Comparison of ENCODE assay signal across 22 cellular contexts in genomic region chr15:82058517-82059204, GRCh38. TPM values are rescaled to one million over a fixed set of nuclear protein-coding genes. Genes with fewer than 3 reads are reported as not detected.
A peak's percentile ranks its signal among the peaks of the same experiment; 100 is the strongest.
DNase-seq lines count a peak whose midpoint lies in the region; ATAC-seq, FAIRE-seq and TF ChIP-seq lines count a peak whose summit lies in the region.
"Had no signal": no experiment of that assay in that cellular context is flagged by ENCODE, and none has a peak within 500 bp of the region (broad histone marks: within the 10 kb centered on the region; RNA-seq: fewer than 3 reads in every experiment).

No MANE protein-coding gene starts in this region.

- no peaks in the 10 kb centered on the region for H3K36me3 ChIP-seq in BLaER1
- no peaks in the 10 kb centered on the region for H3K36me3 ChIP-seq in HEK293 (ENCODE audit: control insufficient read depth in 2 of 2, insufficient read depth in 1 of 2, low read length in 2 of 2)
- no peaks in the 10 kb centered on the region for H3K36me3 ChIP-seq in H1 (ENCODE audit: control insufficient read depth in 2 of 4, insufficient read depth in 4 of 4, low read length in 3 of 4)
- H3K36me3 ChIP-seq: Peyer's patch had no signal

- H3K4me1 ChIP-seq in BLaER1 (peaks cover 27% of the 10 kb centered on the region), HEK293 (ENCODE audit: control insufficient read depth, insufficient read depth, low read length) (peaks cover 7% of the 10 kb centered on the region), H1 (replicated peaks in 1 of 4; ENCODE audit: control insufficient read depth in 3 of 4, insufficient read depth in 4 of 4, low read length in 3 of 4) (peaks cover 2 to 14% (median 12%) of the 10 kb centered on the region in 4 experiments; a peak in 6 of 7 replicates)
- H3K4me1 ChIP-seq: Peyer's patch had no signal

- H3K79me2 ChIP-seq in H1 (ENCODE audit: control insufficient read depth in 1 of 2, insufficient read depth in 2 of 2, low read length in 2 of 2): no peaks in the 10 kb centered on the region

- no peaks in the 10 kb centered on the region for H3K79me1 ChIP-seq in H1 (ENCODE audit: low read depth, low read length)

- H4K20me1 ChIP-seq in BLaER1 (no peaks in the 10 kb centered on the region), H1 (replicated peaks in 1 of 2; ENCODE audit: control insufficient read depth in 1 of 2, insufficient read depth in 2 of 2, low read length in 2 of 2) (no peaks in the 10 kb centered on the region)

- H2AFZ ChIP-seq in H1 (ENCODE audit: low read length): no peak overlapping the region; the same call in 1 of the 2 replicates

- H3K56ac ChIP-seq in H1 (replicated peaks; ENCODE audit: insufficient read length, low read depth, low read length): no peak overlapping the region

- H3K4ac ChIP-seq in H1 (replicated peaks; ENCODE audit: insufficient read length, low read depth, low read length): no peak overlapping the region

- no peak overlapping the region for H3K4me3 ChIP-seq in BLaER1
- no peak overlapping the region for H3K4me3 ChIP-seq in HEK293 (ENCODE audit: low read depth, low read length)
- peak overlapping the region in 3 of 4 experiments; percentile 31 to 63 (median 40); a peak in 5 of 8 replicates for H3K4me3 ChIP-seq in H1 (ENCODE audit: extremely low read depth in 1 of 4, insufficient read depth in 2 of 4, low read depth in 3 of 4, low read length in 4 of 4)
- H3K4me3 ChIP-seq: Peyer's patch, SK-N-MC had no signal

- 0 to 33% methylated on average over 1 of the region's 2 CpGs for WGBS in H1 (ENCODE audit: extremely low coverage in 1 of 2, insufficient coverage in 1 of 2, insufficient read length in 1 of 2, insufficient replicate concordance in 2 of 2, low coverage in 1 of 2, low lambda C conversion rate in 2 of 2, missing lambda C conversion rate in 1 of 2), 2 experiments

- CTCF ChIA-PET in HEK293 (lab: Yijun Ruan, JAX): no interaction called here
- CTCF ChIA-PET in H1 (lab: Charles Lee; ENCODE audit: partially characterized antibody): interaction anchor here (0.6 to 1.9 kb wide), 5 partner anchors 10 to 937 kb away, joined by 3 to 7 read pairs (median 3); no protein-coding TSS in a partner anchor

- H3K9me3 ChIP-seq in BLaER1: no peaks in the 10 kb centered on the region
- H3K9me3 ChIP-seq in HEK293 (ENCODE audit: control insufficient read depth, insufficient read depth, low read depth, low read length): no peaks in the 10 kb centered on the region
- H3K9me3 ChIP-seq in H1 (ENCODE audit: insufficient read depth in 2 of 2, low read depth in 1 of 2, low read length in 1 of 2): no peaks in the 10 kb centered on the region
- H3K9me3 ChIP-seq: Peyer's patch had no signal

- H2BK15ac ChIP-seq in H1 (ENCODE audit: low read length): no peak overlapping the region

- H3K27ac ChIP-seq in BLaER1 (no peak overlapping the region), HEK293 (ENCODE audit: extremely low read depth, low read depth, low read length) (no peak overlapping the region), H1 (ENCODE audit: low read depth, low read length) (no peak overlapping the region)
- H3K27ac ChIP-seq: Peyer's patch, SK-N-MC had no signal

- no peak overlapping the region for H2BK5ac ChIP-seq in H1 (ENCODE audit: low read depth, low read length)

- H3K23ac ChIP-seq in H1 (ENCODE audit: insufficient read length): no peak overlapping the region

- TF ChIP-seq POLR2A in H1 (IDR thresholded peaks at IDR 0.05; ENCODE audit: control extremely low read depth in 1 of 2, low read depth in 2 of 2, low read length in 2 of 2): no peak

- no peak for TF ChIP-seq RAD21 in H1 (IDR thresholded peaks at IDR 0.05 in 1 of 2, conservative IDR thresholded peaks at IDR 0.05 in 1 of 2; ENCODE audit: low read depth in 2 of 2, low read length in 2 of 2)

- DNase-seq in H1 (ENCODE audit: low read depth in 1 of 2, low spot score in 2 of 2) (no peak), left kidney (ENCODE audit: low read depth, low spot score) (peak; percentile 27), GM20000 (ENCODE audit: low spot score) (no peak), urothelium cell line (ENCODE audit: low spot score) (no peak), NCI-H2196 (lab: John Stamatoyannopoulos, UW; ENCODE audit: unreplicated experiment) (no peak)
- DNase-seq: DND-41, GF-D8, NCI-H1105, NCI-H1694 treated with DMSO at 0.1 percent for 48 hours, NCI-H2107, NCI-H226, NCI-H524 treated with DMSO at 0.1 percent for 48 hours, Peyer's patch, Right ventricle myocardium superior had no signal

- no peak for TF ChIP-seq EP300 in H1 (IDR thresholded peaks at IDR 0.05; ENCODE audit: borderline replicate concordance in 1 of 2, low read depth in 2 of 2, low read length in 2 of 2)

- no peak overlapping the region for H4K5ac ChIP-seq in H1 (ENCODE audit: insufficient read length, low read depth, low read length)

- H3K9ac ChIP-seq in BLaER1: no peak overlapping the region
- 0 out of 7 replicates have a peak overlapping the region, but pooled peaks of 1 of the 4 experiments have one; percentile 37 for H3K9ac ChIP-seq in H1 (replicated peaks in 1 of 4; ENCODE audit: extremely low read depth in 1 of 4, low read depth in 3 of 4, low read length in 3 of 4)

- H4K8ac ChIP-seq in H1 (ENCODE audit: extremely low read depth, insufficient read depth, low read length): no peak overlapping the region

- no peak for ATAC-seq in GM19463 (IDR thresholded peaks at IDR 0.05; ENCODE audit: unreplicated experiment)

- H2BK20ac ChIP-seq in H1 (ENCODE audit: low read length): peak overlapping the region; percentile 40

- no peak overlapping the region for H4K91ac ChIP-seq in H1 (replicated peaks; ENCODE audit: insufficient read length, low read length)

- H2AK5ac ChIP-seq in H1 (ENCODE audit: low read depth, low read length): no peak overlapping the region

- POLR2A ChIA-PET in HEK293 (lab: Yijun Ruan, JAX) (no interaction called here), H1 (lab: Charles Lee; ENCODE audit: partially characterized antibody) (interaction anchor here (1.1 to 3.8 kb wide), 2 partner anchors 10 to 13 kb away, joined by 7 to 19 read pairs; partner anchors contain the start of gene MEX3B)

- TF ChIP-seq CTCF in HEK293 (tag by site-specific recombination; IDR thresholded peaks at IDR 0.05): no peak
- TF ChIP-seq CTCF in H1 (IDR thresholded peaks at IDR 0.05; ENCODE audit: control extremely low read depth in 1 of 3, insufficient read depth in 1 of 3, low read depth in 1 of 3, low read length in 3 of 3): no peak
- no peak for TF ChIP-seq CTCF in GM20000 (IDR thresholded peaks at IDR 0.05; ENCODE audit: extremely low read depth, missing control alignments)

- peak overlapping the region; percentile 78; the same call in 1 of the 2 replicates for H2BK12ac ChIP-seq in H1 (ENCODE audit: low read depth, low read length)

- no peak overlapping the region for H3K14ac ChIP-seq in H1 (ENCODE audit: insufficient read length)

- H3K18ac ChIP-seq in H1 (ENCODE audit: extremely low read depth, low read length): 0 out of 2 replicates have a peak overlapping the region, but pooled peaks have one; percentile 49

- peaks cover 16% of the 10 kb centered on the region; the same call in 1 of the 2 replicates for H3K23me2 ChIP-seq in H1 (ENCODE audit: low read depth, low read length)

- H3K4me2 ChIP-seq in BLaER1 (peak overlapping the region; percentile 42), H1 (ENCODE audit: insufficient read depth in 1 of 2, low read depth in 2 of 2, low read length in 2 of 2) (peak overlapping the region; percentile 94 to 97)

- H2BK120ac ChIP-seq in H1 (replicated peaks; ENCODE audit: low read depth, low read length): no peak overlapping the region

- FAIRE-seq in H1 (lab: Jason Lieb, UNC): no peak
- FAIRE-seq in urothelium cell line (lab: Jason Lieb, UNC): no peak
- FAIRE-seq: A204.1, GM12891, GM18507 had no signal

- H3K27me3 ChIP-seq in BLaER1 (no peaks in the 10 kb centered on the region), H1 (replicated peaks in 1 of 4; ENCODE audit: control insufficient read depth in 3 of 4, extremely low read depth in 1 of 4, insufficient read depth in 3 of 4, low read length in 3 of 4) (peaks cover 3 to 35% (median 25%) of the 10 kb centered on the region in 4 experiments)

TF ChIP-seq in HEK293, 187 proteins besides CTCF, POLR2A, EP300 and RAD21 (continues in another document):
- TF ChIP-seq ZNF398 (tag by site-specific recombination; IDR thresholded peaks at IDR 0.05): peak; percentile 89

TF ChIP-seq in H1, 55 proteins besides CTCF, POLR2A, EP300 and RAD21:
- TF ChIP-seq GTF2F1 (IDR thresholded peaks at IDR 0.05; ENCODE audit: borderline replicate concordance, low read depth, low read length): no peak
- peak; percentile 50; the same call in 1 of the 2 replicates for TF ChIP-seq SUZ12 (IDR thresholded peaks at IDR 0.05; ENCODE audit: low read length)
- no peak for TF ChIP-seq RNF2 (IDR thresholded peaks at IDR 0.05; ENCODE audit: borderline replicate concordance, low read depth, low read length, missing control alignments, poor library complexity, severe bottlenecking)
- TF ChIP-seq EGR1 (IDR thresholded peaks at IDR 0.05; ENCODE audit: borderline replicate concordance, low read depth, low read length): no peak
TF ChIP-seq in H1: peak in this region for 1.

RNA-seq across cellular contexts. Expression of gene MEX3B, which starts 12.8 kb away (rescaled TPM):
- 15.6 and 15.9 TPM in 2 replicates for total RNA-seq in H1 (2021; fragmentation: NEBNext Ultra II Directional; extraction: Animal tissue kit (Norgen Biotek cat#: 25700))
- 8.0 and 13.6 TPM in 2 replicates for polyA plus RNA-seq in H1 (2011; rRNA removed)
- polyA plus RNA-seq in H1 (2011; cell fraction: cytosol; rRNA removed): 7.7 TPM
- polyA plus RNA-seq in H1 (2011; cell fraction: nucleus; rRNA removed): 10.9 TPM
- polyA plus RNA-seq in H1 (2012, experiment 1 of 2): 6.3 to 10.4 TPM (median 7.5 TPM) in 4 replicates
- 8.6 TPM for polyA plus RNA-seq in H1 (2012, experiment 2 of 2)
- 8.4 TPM for polyA plus RNA-seq in H1 (2013, experiment 1 of 2)
- 7.9 TPM for polyA plus RNA-seq in H1 (2013, experiment 2 of 2)
- polyA minus RNA-seq in H1 (2011; rRNA and poly(A)+ RNA removed): 3.0 and 3.1 TPM in 2 replicates
- polyA minus RNA-seq in H1 (2011; cell fraction: cytosol; rRNA and poly(A)+ RNA removed): 9.0 TPM
- 9.1 TPM for polyA minus RNA-seq in H1 (2011; cell fraction: nucleus; rRNA and poly(A)+ RNA removed)
- polyA plus RNA-seq: IgD-negative memory B cell had no signal

Comparison
In these comparisons a context has a peak if more than half of its experiments do, and no peak if none do; other contexts are left out.
1. H3K4me3 ChIP-seq: peak in H1 (3 of 4); none in BLaER1 (single experiment) and HEK293 (single experiment).